In the genomic region with DNA sequence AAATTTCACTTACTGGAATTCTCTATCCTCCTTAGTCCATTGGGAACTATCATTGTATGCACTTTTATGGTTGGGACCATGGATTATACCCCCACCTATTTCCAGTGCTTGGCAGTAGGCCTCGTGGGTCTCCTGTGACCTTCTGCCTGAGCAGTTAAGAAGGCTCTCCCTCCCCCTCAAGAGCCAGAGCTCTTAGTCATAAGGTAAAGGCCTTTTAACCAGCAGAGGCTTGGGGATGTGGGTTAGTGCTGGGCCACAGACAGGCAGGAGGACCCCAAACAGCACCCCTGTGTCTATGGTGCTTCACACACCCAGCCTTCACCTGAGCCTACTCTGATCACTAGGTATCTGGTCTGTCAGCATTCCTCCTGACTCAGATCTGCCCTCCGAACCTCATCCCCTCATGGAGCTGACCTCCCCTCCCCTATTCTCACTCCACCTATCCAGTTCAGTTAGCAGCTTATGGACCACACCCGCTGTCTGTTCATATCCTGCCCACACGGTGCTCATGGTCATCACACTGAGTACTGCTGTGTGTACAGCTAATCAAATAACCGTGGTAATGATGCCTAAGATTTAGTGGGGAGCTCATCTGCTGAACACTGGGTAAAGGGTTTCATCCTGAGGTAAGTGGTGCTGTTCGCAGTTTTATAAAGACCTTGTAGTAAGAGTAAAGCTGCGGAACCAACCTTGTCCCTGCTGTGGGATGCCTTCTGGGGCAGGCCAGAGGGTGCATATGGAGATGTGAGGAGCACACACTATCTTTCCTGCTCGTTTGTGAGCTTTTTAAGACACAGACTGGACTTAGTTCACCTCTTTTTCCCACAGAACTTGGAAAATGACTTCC, we compare ENCODE assay signal across 9 cellular contexts. TPM values are rescaled to one million over a fixed set of nuclear protein-coding genes. Genes with fewer than 3 reads are reported as not detected.
DNase-seq lines count a peak whose midpoint lies in the region; ATAC-seq and TF ChIP-seq lines count a peak whose summit lies in the region.
"Had no signal": no experiment of that assay in that cellular context is flagged by ENCODE, and none has a peak within 500 bp of the region (broad histone marks: within the 10 kb centered on the region; RNA-seq: fewer than 3 reads in every experiment).

No MANE protein-coding gene starts in this region.

- no peaks in the 10 kb centered on the region for H3K27me3 Mint-ChIP-seq in MCF 10A (ENCODE audit: insufficient read depth, unreplicated experiment)
- no peaks in the 10 kb centered on the region for H3K27me3 Mint-ChIP-seq in activated B cell treated with CpG ODN at 0.5 μM for 24 hours
- no peaks in the 10 kb centered on the region for H3K27me3 Mint-ChIP-seq in type B pancreatic cell

- H3K27ac Mint-ChIP-seq in MCF 10A (ENCODE audit: low read depth, unreplicated experiment) (peak overlapping the region; percentile 48), activated B cell treated with CpG ODN at 0.5 μM for 24 hours (peak overlapping the region; percentile 36), type B pancreatic cell (peak overlapping the region; percentile 78)

- intact Hi-C loops in MCF 10A (cut with micrococcal nuclease) = loop anchor here (1.0 to 10.0 kb wide), 7 partner anchors 41 to 616 kb away; a partner anchor contains a TSS
- intact Hi-C loops in breast epithelium (cut with DNase I; ENCODE audit: low total_unique reads) = no loop called here
- intact Hi-C loops in activated B cell treated with CpG ODN at 0.5 μM for 24 hours (cut with micrococcal nuclease) = loop anchor here (1.0 to 10.0 kb wide), 9 partner anchors 41 to 618 kb away; a partner anchor contains a TSS

- H3K27ac ChIP-seq in breast epithelium = no peak overlapping the region

- H3K36me3 ChIP-seq in breast epithelium = no peaks in the 10 kb centered on the region

- H3K4me3 Mint-ChIP-seq in MCF 10A (ENCODE audit: unreplicated experiment) = no peak overlapping the region
- H3K4me3 Mint-ChIP-seq in activated B cell treated with CpG ODN at 0.5 μM for 24 hours = no peak overlapping the region
- no peak overlapping the region for H3K4me3 Mint-ChIP-seq in type B pancreatic cell

- no peak for DNase-seq in MCF 10A (ENCODE audit: unreplicated experiment)
- no peak for DNase-seq in breast epithelium (ENCODE audit: low spot score in 2 of 2)
- DNase-seq in activated B cell treated with CpG ODN at 0.5 μM for 24 hours = no peak
- peak; percentile 18 for DNase-seq in fibroblast of villous mesenchyme (ENCODE audit: low read depth)
- DNase-seq in type B pancreatic cell (ENCODE audit: extremely low spot score, unreplicated experiment) = no peak
- DNase-seq in HuH-7 (ENCODE audit: low spot score) = no peak
- no peak for DNase-seq in nucleus accumbens (lab: John Stamatoyannopoulos, UW)
- DNase-seq: NCI-H1048 had no signal

- no TSS peak for BruUV-seq in MCF 10A (replicated peaks; lab: Mats Ljungman, UMichigan)

- no peak overlapping the region for H3K4me3 ChIP-seq in breast epithelium
- no peak overlapping the region for H3K4me3 ChIP-seq in fibroblast of villous mesenchyme (ENCODE audit: low read depth, low read length)

- POLR2A ChIA-PET in MCF 10A (lab: Yijun Ruan, JAX) (interaction anchor here (0.7 to 1.0 kb wide), 4 partner anchors 40 to 415 kb away, joined by 3 to 4 read pairs (median 4); a partner anchor contains a TSS), activated B cell treated with CpG ODN at 0.5 μM for 24 hours (lab: Charles Lee) (no interaction called here)

- no peaks in the 10 kb centered on the region for H3K9me3 ChIP-seq in breast epithelium

- TF ChIP-seq CTCF in MCF 10A (IDR thresholded peaks at IDR 0.05; ENCODE audit: unreplicated experiment) (no peak), breast epithelium (IDR thresholded peaks at IDR 0.05) (no peak), activated B cell treated with CpG ODN at 0.5 μM for 24 hours (IDR thresholded peaks at IDR 0.05) (no peak), fibroblast of villous mesenchyme (IDR thresholded peaks at IDR 0.05; ENCODE audit: insufficient read depth, low read depth, low read length) (no peak), type B pancreatic cell (conservative IDR thresholded peaks at IDR 0.05) (no peak)

- ATAC-seq in activated B cell treated with CpG ODN at 0.5 μM for 24 hours (ENCODE audit: low read depth) = no peak
- ATAC-seq in HG03354 (IDR thresholded peaks at IDR 0.05; ENCODE audit: poor library complexity, severe bottlenecking, unreplicated experiment) = no peak

- H3K36me3 Mint-ChIP-seq in MCF 10A (ENCODE audit: insufficient read depth, unreplicated experiment) (peaks cover 70% of the 10 kb centered on the region), activated B cell treated with CpG ODN at 0.5 μM for 24 hours (ENCODE audit: low read depth) (peaks cover 75% of the 10 kb centered on the region), type B pancreatic cell (peaks cover 10% of the 10 kb centered on the region)

- H3K4me1 Mint-ChIP-seq in MCF 10A (ENCODE audit: insufficient read depth, unreplicated experiment) = peaks cover 16% of the 10 kb centered on the region
- no peaks in the 10 kb centered on the region for H3K4me1 Mint-ChIP-seq in activated B cell treated with CpG ODN at 0.5 μM for 24 hours
- peaks cover 4% of the 10 kb centered on the region for H3K4me1 Mint-ChIP-seq in type B pancreatic cell (ENCODE audit: unreplicated experiment)

- H3K9me3 Mint-ChIP-seq in MCF 10A (ENCODE audit: unreplicated experiment) (no peaks in the 10 kb centered on the region), activated B cell treated with CpG ODN at 0.5 μM for 24 hours (no peaks in the 10 kb centered on the region), type B pancreatic cell (no peaks in the 10 kb centered on the region)

- no peak for TF ChIP-seq POLR2A in breast epithelium (IDR thresholded peaks at IDR 0.05)

- H3K27me3 ChIP-seq in breast epithelium = no peaks in the 10 kb centered on the region

- peaks cover 0 to 5% of the 10 kb centered on the region in 2 donors for H3K4me1 ChIP-seq in breast epithelium

- CTCF ChIA-PET in MCF 10A (lab: Yijun Ruan, JAX) (interaction anchor here (0.5 to 1.8 kb wide), 27 partner anchors 8 to 1763 kb away, joined by 3 to 10 read pairs (median 4); a partner anchor contains a TSS), activated B cell treated with CpG ODN at 0.5 μM for 24 hours (lab: Charles Lee) (interaction anchor here (0.6 to 1.8 kb wide), 16 partner anchors 9 to 618 kb away, joined by 3 to 26 read pairs (median 3); a partner anchor contains a TSS)

RNA-seq across cellular contexts. Expression of a gene that starts 40.9 kb away (rescaled TPM):
- 36.4 and 36.6 TPM in 2 replicates for total RNA-seq in MCF 10A (2022)
- total RNA-seq in breast epithelium = 10 to 100 TPM; 12.5 to 14.5 (median 14.1) TPM
- total RNA-seq in activated B cell treated with CpG ODN at 0.5 μM for 24 hours = 36.6 and 38.0 TPM in 2 replicates
- total RNA-seq in fibroblast of villous mesenchyme = 20.3 and 22.9 TPM in 2 replicates
- 27.3 and 29.1 TPM in 2 replicates for total RNA-seq in type B pancreatic cell (ENCODE audit: low replicate concordance)

RNA-seq across cellular contexts. Expression of a gene that starts 41.1 kb away (rescaled TPM):
- total RNA-seq in MCF 10A (2022) (6.7 and 9.5 TPM in 2 replicates), breast epithelium (10 to 100 TPM in 1 of 3 donors, 1 to 10 TPM in 2; 4.5 to 10.7 (median 9.5) TPM), activated B cell treated with CpG ODN at 0.5 μM for 24 hours (2.3 and 2.5 TPM in 2 replicates), fibroblast of villous mesenchyme (1.6 and 2.2 TPM in 2 replicates), type B pancreatic cell (ENCODE audit: low replicate concordance) (13.7 and 14.8 TPM in 2 replicates)

RNA-seq across cellular contexts. Expression of a gene that starts 57.2 kb away (rescaled TPM):
- total RNA-seq in MCF 10A (2022) (44.5 and 46.9 TPM in 2 replicates), breast epithelium (10 to 100 TPM; 14.3 to 23.3 (median 18.4) TPM), activated B cell treated with CpG ODN at 0.5 μM for 24 hours (44.0 and 50.3 TPM in 2 replicates), fibroblast of villous mesenchyme (20.7 and 25.4 TPM in 2 replicates), type B pancreatic cell (ENCODE audit: low replicate concordance) (52.5 and 54.1 TPM in 2 replicates)
